In the genomic region with DNA sequence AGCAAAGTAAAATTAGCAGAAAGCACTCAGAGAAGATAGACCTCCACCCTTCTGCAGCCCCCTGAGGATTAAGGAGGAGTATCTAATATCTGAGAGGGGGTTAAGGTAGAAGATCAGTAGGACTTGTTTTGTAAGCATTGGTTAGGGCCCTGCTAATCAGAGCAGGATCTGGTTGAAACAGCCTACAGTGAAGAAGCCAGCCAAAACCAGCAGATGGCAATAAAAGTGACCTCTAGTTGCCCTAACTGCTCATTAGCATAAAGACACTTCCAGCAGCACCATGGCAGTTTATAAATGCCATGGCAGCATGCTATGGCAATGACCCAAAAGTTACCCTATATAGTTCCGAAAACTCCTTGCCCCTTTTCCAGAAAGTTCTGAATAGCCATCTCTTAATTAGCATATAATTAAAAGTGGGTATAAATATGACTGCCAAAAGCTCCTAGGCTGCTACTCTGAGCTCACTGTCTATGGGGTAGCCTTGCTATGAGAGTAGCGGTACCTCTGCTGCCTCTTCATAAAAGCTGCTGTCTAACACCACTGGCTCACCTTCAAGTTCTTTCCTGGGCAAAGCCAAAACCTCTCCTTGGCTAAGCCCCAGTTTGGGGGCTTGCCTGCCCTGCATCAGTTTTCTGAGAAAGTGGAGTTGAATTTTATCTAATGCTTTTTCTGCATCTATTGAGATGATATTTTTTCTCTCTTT, we compare ENCODE assay signal across 13 cellular contexts.
DNase-seq lines count a peak whose midpoint lies in the region; ATAC-seq lines count a peak whose summit lies in the region.
"Had no signal": no experiment of that assay in that cellular context is flagged by ENCODE, and none has a peak within 500 bp of the region (broad histone marks: within the 10 kb centered on the region; RNA-seq: fewer than 3 reads in every experiment).

No MANE protein-coding gene starts in this region.

- peaks cover 6% of the 10 kb centered on the region for H3K27me3 Mint-ChIP-seq in activated naive CD8-positive, alpha-beta T cell treated with anti-CD3 and anti-CD28 coated beads, Interleukin-2, amount 50 U/mL, for 24 hours
- H3K27me3 Mint-ChIP-seq: activated T-helper 17 cell treated with anti-CD3 and anti-CD28 coated beads, Interleukin-2, amount 50 U/mL, for 72 hours had no signal

- H3K4me3 Mint-ChIP-seq in activated naive CD8-positive, alpha-beta T cell treated with anti-CD3 and anti-CD28 coated beads, Interleukin-2, amount 50 U/mL, for 24 hours = no peak overlapping the region
- H3K4me3 Mint-ChIP-seq: activated CD4-positive, alpha-beta memory T cell treated with anti-CD3 and anti-CD28 coated beads for 36 hours; activated T-helper 17 cell treated with anti-CD3 and anti-CD28 coated beads, Interleukin-2, amount 50 U/mL, for 72 hours had no signal

- no peaks in the 10 kb centered on the region for H3K9me3 Mint-ChIP-seq in activated naive CD8-positive, alpha-beta T cell treated with anti-CD3 and anti-CD28 coated beads, Interleukin-2, amount 50 U/mL, for 24 hours
- H3K9me3 Mint-ChIP-seq: activated CD4-positive, alpha-beta memory T cell treated with anti-CD3 and anti-CD28 coated beads for 36 hours; activated T-helper 17 cell treated with anti-CD3 and anti-CD28 coated beads, Interleukin-2, amount 50 U/mL, for 72 hours had no signal

- no peak overlapping the region for H3K27ac Mint-ChIP-seq in activated naive CD8-positive, alpha-beta T cell treated with anti-CD3 and anti-CD28 coated beads, Interleukin-2, amount 50 U/mL, for 24 hours
- H3K27ac Mint-ChIP-seq: activated CD4-positive, alpha-beta memory T cell treated with anti-CD3 and anti-CD28 coated beads for 36 hours; activated T-helper 17 cell treated with anti-CD3 and anti-CD28 coated beads, Interleukin-2, amount 50 U/mL, for 72 hours had no signal

- no peak for ATAC-seq in GM19328 (IDR thresholded peaks at IDR 0.05; ENCODE audit: unreplicated experiment)
- ATAC-seq in activated naive CD8-positive, alpha-beta T cell treated with anti-CD3 and anti-CD28 coated beads, Interleukin-2, amount 50 U/mL, for 24 hours = no peak
- ATAC-seq: activated T-helper 17 cell treated with anti-CD3 and anti-CD28 coated beads, Interleukin-2, amount 50 U/mL, for 72 hours had no signal

- no peaks in the 10 kb centered on the region for H3K36me3 Mint-ChIP-seq in activated naive CD8-positive, alpha-beta T cell treated with anti-CD3 and anti-CD28 coated beads, Interleukin-2, amount 50 U/mL, for 24 hours (ENCODE audit: low read depth)
- H3K36me3 Mint-ChIP-seq: activated CD4-positive, alpha-beta memory T cell treated with anti-CD3 and anti-CD28 coated beads for 36 hours had no signal

- H3K4me1 Mint-ChIP-seq in activated naive CD8-positive, alpha-beta T cell treated with anti-CD3 and anti-CD28 coated beads, Interleukin-2, amount 50 U/mL, for 24 hours = no peaks in the 10 kb centered on the region
- H3K4me1 Mint-ChIP-seq: activated T-helper 17 cell treated with anti-CD3 and anti-CD28 coated beads, Interleukin-2, amount 50 U/mL, for 72 hours had no signal

- DNase-seq in NCI-H526 (lab: John Stamatoyannopoulos, UW) = peak; percentile 16 to 56
- no peak for DNase-seq in NCI-H526 treated with DMSO at 0.1 percent for 48 hours (lab: John Stamatoyannopoulos, UW)
- DNase-seq in NCI-H2196 treated with DMSO at 0.1 percent for 48 hours (lab: John Stamatoyannopoulos, UW; ENCODE audit: unreplicated experiment) = peak; percentile 48
- DNase-seq in cerebellar cortex (ENCODE audit: low spot score) = peak; percentile 84
- peak; percentile 7 for DNase-seq in putamen (ENCODE audit: low spot score)
- DNase-seq in activated gamma-delta T cell treated with Interleukin-2 at 50 U/mL for 16 hours = no peak
- DNase-seq in activated naive CD8-positive, alpha-beta T cell treated with anti-CD3 and anti-CD28 coated beads, Interleukin-2, amount 50 U/mL, for 24 hours = no peak
- DNase-seq: ACHN; activated CD4-positive, alpha-beta memory T cell treated with anti-CD3 and anti-CD28 coated beads for 36 hours; cortex of kidney; stimulated activated CD4-positive, alpha-beta T cell treated with anti-CD3 and anti-CD28 coated beads, Interleukin-12 subunit alpha, Interleukin-12 subunit beta, amount 100 ng/mL, for 4 hours had no signal

Comparison
In these comparisons a context has a peak if more than half of its experiments do, and no peak if none do; other contexts are left out.
1. DNase-seq: peak in NCI-H526 (2 of 2), NCI-H2196 treated with DMSO at 0.1 percent for 48 hours (single experiment), cerebellar cortex (single experiment) and putamen (single experiment); none in NCI-H526 treated with DMSO at 0.1 percent for 48 hours (single experiment), activated gamma-delta T cell treated with Interleukin-2 at 50 U/mL for 16 hours (single experiment) and activated naive CD8-positive, alpha-beta T cell treated with anti-CD3 and anti-CD28 coated beads, Interleukin-2, amount 50 U/mL, for 24 hours (single experiment).